ENCODE assay signal across 17 cellular contexts in the genomic region with DNA sequence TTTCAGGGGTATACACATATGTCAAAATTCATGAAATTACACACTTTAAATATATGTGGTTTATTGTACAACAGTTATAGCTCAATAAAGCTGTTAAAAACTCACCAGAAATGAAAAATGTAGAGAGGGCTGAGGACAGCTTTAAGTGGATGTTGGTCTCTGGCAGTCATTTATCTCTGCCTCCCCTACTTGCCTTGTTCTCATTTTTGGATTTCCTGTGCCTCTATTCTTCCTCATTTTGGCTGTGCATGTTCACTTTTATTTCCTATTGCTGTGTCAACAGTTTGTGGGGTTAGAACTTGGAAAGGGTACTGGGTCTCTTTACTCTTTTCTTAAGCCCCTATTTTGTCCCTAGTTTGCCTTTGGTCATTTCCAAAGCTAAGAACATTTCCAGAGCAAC. TPM values are rescaled to one million over a fixed set of nuclear protein-coding genes. Genes with fewer than 3 reads are reported as not detected.
DNase-seq lines count a peak whose midpoint lies in the region; ATAC-seq and TF ChIP-seq lines count a peak whose summit lies in the region.
"Had no signal": no experiment of that assay in that cellular context is flagged by ENCODE, and none has a peak within 500 bp of the region (broad histone marks: within the 10 kb centered on the region; RNA-seq: fewer than 3 reads in every experiment).

No MANE protein-coding gene starts in this region.

- H3K4me1 ChIP-seq in Loucy (ENCODE audit: insufficient read depth, low read length, poor library complexity, severe bottlenecking), result peaks cover 15% of the 10 kb centered on the region
- no peaks in the 10 kb centered on the region for H3K4me1 ChIP-seq in effector memory CD4-positive, alpha-beta T cell (ENCODE audit: control insufficient read depth, insufficient read depth, low read length, poor library complexity, severe bottlenecking)
- no peaks in the 10 kb centered on the region for H3K4me1 ChIP-seq in A673 (ENCODE audit: insufficient read depth, low read length, poor library complexity, severe bottlenecking)
- H3K4me1 ChIP-seq: body of pancreas had no signal

- no peaks in the 10 kb centered on the region for H3K9me2 ChIP-seq in Loucy (replicated peaks; ENCODE audit: low read depth, low read length)
- H3K9me2 ChIP-seq: SK-N-SH had no signal

- H3K4me3 Mint-ChIP-seq in CD14-positive monocyte (peak overlapping the region; percentile 12 to 87), naive B cell (peak overlapping the region in 1 of 8 donors; percentile 14)

- H3F3A ChIP-seq in Loucy (ENCODE audit: low read depth), result no peaks in the 10 kb centered on the region

- H3K36me3 ChIP-seq in Loucy (ENCODE audit: insufficient read depth, low read length) (no peaks in the 10 kb centered on the region), A673 (ENCODE audit: insufficient read depth, low read length, poor library complexity, severe bottlenecking) (no peaks in the 10 kb centered on the region)
- H3K36me3 ChIP-seq in effector memory CD4-positive, alpha-beta T cell (ENCODE audit: control insufficient read depth, insufficient read depth, low read length), result no peaks in the 10 kb centered on the region

- H3K27me3 Mint-ChIP-seq in CD14-positive monocyte (ENCODE audit: low read depth in 3 of 3) (peaks cover 0 to 3% (median 0%) of the 10 kb centered on the region in 3 donors), naive B cell (peaks cover 0 to 8% (median 5%) of the 10 kb centered on the region in 3 donors)

- no peak overlapping the region for H3K27ac ChIP-seq in effector memory CD4-positive, alpha-beta T cell (ENCODE audit: insufficient read depth, low read length, poor library complexity, severe bottlenecking)
- H3K27ac ChIP-seq in A673 (ENCODE audit: low read depth, low read length, poor library complexity, severe bottlenecking), result no peak overlapping the region
- H3K27ac ChIP-seq: body of pancreas, epithelial cell of prostate had no signal

- H3K4me3 ChIP-seq in Loucy (ENCODE audit: low read length, poor library complexity, severe bottlenecking), result no peak overlapping the region
- no peak overlapping the region for H3K4me3 ChIP-seq in effector memory CD4-positive, alpha-beta T cell (ENCODE audit: insufficient read depth, low read depth, low read length, poor library complexity, severe bottlenecking)
- no peak overlapping the region for H3K4me3 ChIP-seq in A673 (ENCODE audit: low read depth, low read length, poor library complexity, severe bottlenecking)
- H3K4me3 ChIP-seq: body of pancreas, mucosa of descending colon had no signal

- intact Hi-C loops in CD14-positive monocyte (cut with micrococcal nuclease) (no loop called here), A673 (cut with micrococcal nuclease; ENCODE audit: unreplicated experiment) (no loop called here)

- TF ChIP-seq CTCF in CD14-positive monocyte (IDR thresholded peaks at IDR 0.05) (no peak), Loucy (conservative IDR thresholded peaks at IDR 0.05; ENCODE audit: low read length) (no peak), A673 (conservative IDR thresholded peaks at IDR 0.05; ENCODE audit: low read depth, low read length) (no peak)

- H3K27me3 ChIP-seq in Loucy (ENCODE audit: insufficient read depth, low read length, poor library complexity, severe bottlenecking) (no peaks in the 10 kb centered on the region), A673 (replicated peaks; ENCODE audit: insufficient read depth, low read depth, low read length, poor library complexity) (no peaks in the 10 kb centered on the region)
- H3K27me3 ChIP-seq in effector memory CD4-positive, alpha-beta T cell (replicated peaks; ENCODE audit: control insufficient read depth, insufficient read depth, low read length, poor library complexity, severe bottlenecking), result no peaks in the 10 kb centered on the region
- H3K27me3 ChIP-seq: body of pancreas had no signal

- CTCF ChIA-PET in A673 (lab: Charles Lee), result no interaction called here

- peak overlapping the region; percentile 10 for H3K4me2 ChIP-seq in Loucy (ENCODE audit: low read depth, low read length, poor library complexity, severe bottlenecking)
- H3K4me2 ChIP-seq: SK-N-SH had no signal

- H3K9me3 ChIP-seq in Loucy (ENCODE audit: insufficient read depth, low read depth, low read length) (no peaks in the 10 kb centered on the region; the same call in 1 of the 2 replicates), A673 (ENCODE audit: low read depth, low read length, poor library complexity, severe bottlenecking) (peaks cover 6% of the 10 kb centered on the region)
- H3K9me3 ChIP-seq in effector memory CD4-positive, alpha-beta T cell (ENCODE audit: control insufficient read depth, low read length), result no peaks in the 10 kb centered on the region
- H3K9me3 ChIP-seq: body of pancreas had no signal

- H3K27ac Mint-ChIP-seq in CD14-positive monocyte (peak overlapping the region; percentile 3 to 85 (median 56)), naive B cell (no peak overlapping the region)
- H3K27ac Mint-ChIP-seq: activated naive CD4-positive, alpha-beta T cell treated with anti-CD3 and anti-CD28 coated beads, Interleukin-2, amount 50 U/mL, for 72 hours had no signal

- no peaks in the 10 kb centered on the region for H4K20me1 ChIP-seq in Loucy (ENCODE audit: insufficient read depth, low read length, poor library complexity, severe bottlenecking)

- H3K9me3 Mint-ChIP-seq in CD14-positive monocyte, result peaks cover 0 to 6% (median 2%) of the 10 kb centered on the region in 7 donors
- H3K9me3 Mint-ChIP-seq in naive B cell, result peaks cover 0 to 5% (median 0%) of the 10 kb centered on the region in 7 donors
- H3K9me3 Mint-ChIP-seq: activated naive CD4-positive, alpha-beta T cell treated with anti-CD3 and anti-CD28 coated beads, Interleukin-2, amount 50 U/mL, for 72 hours had no signal

- H3K36me3 Mint-ChIP-seq in CD14-positive monocyte (no peaks in the 10 kb centered on the region), naive B cell (no peaks in the 10 kb centered on the region)
- H3K36me3 Mint-ChIP-seq: activated naive CD4-positive, alpha-beta T cell treated with anti-CD3 and anti-CD28 coated beads, Interleukin-2, amount 50 U/mL, for 72 hours had no signal

- ATAC-seq in naive B cell (ENCODE audit: low read depth in 2 of 2) (peak; percentile 58 to 72), GM21447 (IDR thresholded peaks at IDR 0.05; ENCODE audit: unreplicated experiment) (no peak)
- ATAC-seq: activated naive CD4-positive, alpha-beta T cell treated with anti-CD3 and anti-CD28 coated beads, Interleukin-2, amount 50 U/mL, for 72 hours; body of pancreas; mucosa of descending colon had no signal

- BruUV-seq in A673 (replicated peaks; lab: Mats Ljungman, UMichigan), result no TSS peak

- H3K9ac ChIP-seq in Loucy (ENCODE audit: low read depth, low read length, poor library complexity, severe bottlenecking), result no peak overlapping the region
- H3K9ac ChIP-seq: SK-N-SH had no signal

- H2AFZ ChIP-seq in Loucy (ENCODE audit: low read length), result peak overlapping the region; percentile 82

- H3K79me2 ChIP-seq in Loucy (ENCODE audit: insufficient read depth, low read length), result no peaks in the 10 kb centered on the region

- DNase-seq in CD14-positive monocyte (ENCODE audit: low spot score), result no peak
- DNase-seq in SKM-1 treated with dmso at 0.1 percent for 144 hours (lab: John Stamatoyannopoulos, UW; ENCODE audit: unreplicated experiment), result peak; percentile 79
- DNase-seq in naive B cell, result no peak
- no peak for DNase-seq in effector memory CD4-positive, alpha-beta T cell
- DNase-seq in A673 (ENCODE audit: low spot score), result no peak
- no peak for DNase-seq in mucosa of gallbladder (ENCODE audit: low spot score)
- DNase-seq: body of pancreas; dermis blood vessel endothelial cell; mucosa of descending colon; NCI-H2171 treated with DMSO at 0.1 percent for 48 hours; occipital lobe; SK-N-SH; stimulated activated CD4-positive, alpha-beta T cell treated with anti-CD3 and anti-CD28 coated beads, Interleukin-2, amount 100 ng/mL, for 24 hours had no signal

- POLR2A ChIA-PET in A673 (lab: Charles Lee; ENCODE audit: low non-redundant PET), result no interaction called here

- H3K4me1 Mint-ChIP-seq in CD14-positive monocyte (peaks cover 22% of the 10 kb centered on the region), naive B cell (peaks cover 15 to 25% (median 24%) of the 10 kb centered on the region in 3 donors)

RNA-seq across cellular contexts. Expression of gene MEST, which starts 18.6 kb away (rescaled TPM):
- polyA plus RNA-seq in CD14-positive monocyte, result 1 to 10 TPM; 1.8 to 3.1 TPM
- 10 to 100 TPM in 1 of 6 donors, 1 to 10 TPM in 5; 4.6 to 19.4 (median 5.7) TPM for polyA plus RNA-seq in naive B cell (ENCODE audit: low read depth in 6 of 6)
- 34.9 and 37.4 TPM in 2 replicates for total RNA-seq in A673 (2021)
- 18.6 TPM for total RNA-seq in mucosa of gallbladder

RNA-seq across cellular contexts. Expression of gene CEP41, which starts 32.5 kb away (rescaled TPM):
- polyA plus RNA-seq in CD14-positive monocyte (1 to 10 TPM; 7.2 to 8.5 TPM), naive B cell (ENCODE audit: low read depth in 6 of 6) (10 to 100 TPM in 3 of 6 donors, 1 to 10 TPM in 3; 6.2 to 20.7 (median 10.3) TPM)
- total RNA-seq in A673 (2021) (25.0 and 25.7 TPM in 2 replicates), mucosa of gallbladder (15.7 TPM)

Comparison
In these comparisons a context has a peak if more than half of its experiments do, and no peak if none do; other contexts are left out.
1. H3K27ac Mint-ChIP-seq: peak in CD14-positive monocyte (7 of 7); none in naive B cell (0 of 6).